In the genomic region with DNA sequence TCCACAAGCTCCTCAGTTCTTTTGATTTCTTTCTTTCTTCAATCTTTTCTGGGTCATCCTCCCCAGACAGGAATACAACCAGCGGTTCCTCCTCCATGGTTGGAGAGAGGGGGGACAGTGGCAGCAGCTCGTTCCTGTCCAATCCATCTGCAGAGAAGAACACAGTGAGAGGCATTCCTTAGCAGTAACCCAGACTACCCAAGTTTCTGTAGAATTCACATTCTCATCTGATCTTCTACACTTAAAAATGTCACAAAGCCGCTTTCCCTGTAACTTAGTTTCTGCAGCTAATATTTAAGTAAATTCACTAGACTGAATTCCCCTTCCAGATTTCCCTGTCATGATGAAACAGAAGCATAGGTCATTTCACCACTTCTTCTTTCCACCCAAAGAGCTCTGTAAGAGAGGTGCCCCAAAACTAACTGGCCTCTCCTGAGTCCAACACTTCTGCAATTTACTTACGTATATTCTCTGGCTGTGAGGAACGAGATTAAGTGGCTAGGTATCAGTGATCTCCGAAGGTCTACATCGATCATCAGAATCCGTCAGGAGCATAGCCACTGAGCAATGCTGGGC, we compare ENCODE assay signal across 14 cellular contexts.
DNase-seq lines count a peak whose midpoint lies in the region; ATAC-seq, FAIRE-seq and TF ChIP-seq lines count a peak whose summit lies in the region.
"Had no signal": no experiment of that assay in that cellular context is flagged by ENCODE, and none has a peak within 500 bp of the region (broad histone marks: within the 10 kb centered on the region; RNA-seq: fewer than 3 reads in every experiment).

No MANE protein-coding gene starts in this region.

- no peak for TF ChIP-seq CTCF in nephron progenitor cell (IDR thresholded peaks at IDR 0.05)

- H3K9me3 Mint-ChIP-seq in nephron progenitor cell: no peaks in the 10 kb centered on the region
- H3K9me3 Mint-ChIP-seq: natural killer cell had no signal

- peak overlapping the region; percentile 58 for H3K27ac Mint-ChIP-seq in nephron progenitor cell
- H3K27ac Mint-ChIP-seq: natural killer cell had no signal

- peak; percentile 52 for ATAC-seq in GM21529 (IDR thresholded peaks at IDR 0.05; ENCODE audit: unreplicated experiment)
- ATAC-seq: natural killer cell, Right ventricle myocardium inferior had no signal

- peaks cover 19% of the 10 kb centered on the region for H3K36me3 Mint-ChIP-seq in nephron progenitor cell (ENCODE audit: low read depth)
- H3K36me3 Mint-ChIP-seq: natural killer cell had no signal

- no peak for FAIRE-seq in GM12891 (lab: Jason Lieb, UNC)

- no peak overlapping the region for H3K4me3 Mint-ChIP-seq in nephron progenitor cell
- H3K4me3 Mint-ChIP-seq: natural killer cell had no signal

- DNase-seq in GM12891 (ENCODE audit: insufficient read length, low spot score) (no peak), NOMO-1 treated with DMSO at 0.1 percent for 48 hours (lab: John Stamatoyannopoulos, UW; ENCODE audit: unreplicated experiment) (peak; percentile 56), nephron progenitor cell (no peak), NCI-H345 (lab: John Stamatoyannopoulos, UW) (no peak), DMS114 treated with DMSO at 0.1 percent for 48 hours (lab: John Stamatoyannopoulos, UW; ENCODE audit: unreplicated experiment) (no peak), HuH-7 (ENCODE audit: low spot score) (no peak)
- DNase-seq: activated gamma-delta T cell treated with Interleukin-2 at 50 U/mL for 16 hours, brain microvascular endothelial cell, natural killer cell, NCI-H82, retina, T1000 had no signal

- TF ChIP-seq POLR2A in GM12891 (IDR thresholded peaks at IDR 0.05; ENCODE audit: low read depth, low read length): no peak

- no peaks in the 10 kb centered on the region for H3K27me3 Mint-ChIP-seq in nephron progenitor cell (ENCODE audit: low read depth, poor library complexity)

- no peaks in the 10 kb centered on the region for H3K4me1 Mint-ChIP-seq in nephron progenitor cell

TF ChIP-seq in GM12891, 5 proteins besides CTCF, POLR2A, EP300 and RAD21:
- peak; percentile 72 for TF ChIP-seq SPI1 (IDR thresholded peaks at IDR 0.05; ENCODE audit: low read depth, low read length)
- no peak for TF ChIP-seq POLR2AphosphoS5 (IDR thresholded peaks at IDR 0.05; ENCODE audit: low read depth, low read length)
- no peak for TF ChIP-seq POU2F2 (IDR thresholded peaks at IDR 0.05; ENCODE audit: low read depth, low read length)
